In genomic region chr12:15278816-15279658, GRCh38 we compare ENCODE assay signal across 1 cellular context.
TF ChIP-seq lines count a peak whose summit lies in the region.

No MANE protein-coding gene starts in this region.

TF ChIP-seq in SK-N-SH, 30 proteins besides CTCF, POLR2A, EP300 and RAD21 (continued from another document):
- peak; percentile 94 for TF ChIP-seq PBX3 (IDR thresholded peaks at IDR 0.05)
- TF ChIP-seq RCOR1 (IDR thresholded peaks at IDR 0.05; ENCODE audit: low read length), result peak; percentile 98
- TF ChIP-seq TCF12 (IDR thresholded peaks at IDR 0.05), result peak; percentile 86
- TF ChIP-seq ELF1 (IDR thresholded peaks at IDR 0.05), result peak; percentile 73
- TF ChIP-seq FOSL2 (IDR thresholded peaks at IDR 0.05; ENCODE audit: borderline replicate concordance, low read depth), result peak; percentile 65
- TF ChIP-seq, protein P1, sequence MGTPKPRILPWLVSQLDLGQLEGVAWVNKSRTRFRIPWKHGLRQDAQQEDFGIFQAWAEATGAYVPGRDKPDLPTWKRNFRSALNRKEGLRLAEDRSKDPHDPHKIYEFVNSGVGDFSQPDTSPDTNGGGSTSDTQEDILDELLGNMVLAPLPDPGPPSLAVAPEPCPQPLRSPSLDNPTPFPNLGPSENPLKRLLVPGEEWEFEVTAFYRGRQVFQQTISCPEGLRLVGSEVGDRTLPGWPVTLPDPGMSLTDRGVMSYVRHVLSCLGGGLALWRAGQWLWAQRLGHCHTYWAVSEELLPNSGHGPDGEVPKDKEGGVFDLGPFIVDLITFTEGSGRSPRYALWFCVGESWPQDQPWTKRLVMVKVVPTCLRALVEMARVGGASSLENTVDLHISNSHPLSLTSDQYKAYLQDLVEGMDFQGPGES (IDR thresholded peaks at IDR 0.05; ENCODE audit: low read depth, low read length), result no peak
- no peak for TF ChIP-seq USF2 (IDR thresholded peaks at IDR 0.05; ENCODE audit: borderline replicate concordance, low read depth, low read length)
- no peak for TF ChIP-seq TAF1 (IDR thresholded peaks at IDR 0.05; ENCODE audit: borderline replicate concordance, low read depth, low read length)
- TF ChIP-seq MEF2A (IDR thresholded peaks at IDR 0.05; ENCODE audit: borderline replicate concordance, low read depth), result peak; percentile 81; the same call in 1 of the 2 replicates
- TF ChIP-seq TEAD4 (IDR thresholded peaks at IDR 0.05; ENCODE audit: borderline replicate concordance, insufficient read depth), result peak; percentile 97
- no peak for TF ChIP-seq SMC3 (IDR thresholded peaks at IDR 0.05; ENCODE audit: low read depth, low read length)
- TF ChIP-seq FOXM1 (IDR thresholded peaks at IDR 0.05; ENCODE audit: low read depth), result peak; percentile 96
- peak; percentile 60 for TF ChIP-seq FOXJ3 (CRISPR knock-in tag; IDR thresholded peaks at IDR 0.05)
- TF ChIP-seq, protein P2, sequence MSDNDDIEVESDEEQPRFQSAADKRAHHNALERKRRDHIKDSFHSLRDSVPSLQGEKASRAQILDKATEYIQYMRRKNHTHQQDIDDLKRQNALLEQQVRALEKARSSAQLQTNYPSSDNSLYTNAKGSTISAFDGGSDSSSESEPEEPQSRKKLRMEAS (IDR thresholded peaks at IDR 0.05; ENCODE audit: low read depth), result peak; percentile 73
- TF ChIP-seq REST (IDR thresholded peaks at IDR 0.05; ENCODE audit: low read depth, low read length), result peak; percentile 75
- peak; percentile 96 for TF ChIP-seq NFIC (IDR thresholded peaks at IDR 0.05; ENCODE audit: borderline replicate concordance)
- TF ChIP-seq YY1 (IDR thresholded peaks at IDR 0.05; ENCODE audit: low read depth), result peak; percentile 75; the same call in 1 of the 2 replicates
- TF ChIP-seq GATA2 (CRISPR knock-in tag; IDR thresholded peaks at IDR 0.05), result peak; percentile 74
- peak; percentile 79 for TF ChIP-seq POLR2AphosphoS5 (IDR thresholded peaks at IDR 0.05; ENCODE audit: low read depth, low read length)
- no peak for TF ChIP-seq MXI1 (IDR thresholded peaks at IDR 0.05; ENCODE audit: low read depth, low read length)
- peak; percentile 66 for TF ChIP-seq JUND (IDR thresholded peaks at IDR 0.05)
